In the genomic region with DNA sequence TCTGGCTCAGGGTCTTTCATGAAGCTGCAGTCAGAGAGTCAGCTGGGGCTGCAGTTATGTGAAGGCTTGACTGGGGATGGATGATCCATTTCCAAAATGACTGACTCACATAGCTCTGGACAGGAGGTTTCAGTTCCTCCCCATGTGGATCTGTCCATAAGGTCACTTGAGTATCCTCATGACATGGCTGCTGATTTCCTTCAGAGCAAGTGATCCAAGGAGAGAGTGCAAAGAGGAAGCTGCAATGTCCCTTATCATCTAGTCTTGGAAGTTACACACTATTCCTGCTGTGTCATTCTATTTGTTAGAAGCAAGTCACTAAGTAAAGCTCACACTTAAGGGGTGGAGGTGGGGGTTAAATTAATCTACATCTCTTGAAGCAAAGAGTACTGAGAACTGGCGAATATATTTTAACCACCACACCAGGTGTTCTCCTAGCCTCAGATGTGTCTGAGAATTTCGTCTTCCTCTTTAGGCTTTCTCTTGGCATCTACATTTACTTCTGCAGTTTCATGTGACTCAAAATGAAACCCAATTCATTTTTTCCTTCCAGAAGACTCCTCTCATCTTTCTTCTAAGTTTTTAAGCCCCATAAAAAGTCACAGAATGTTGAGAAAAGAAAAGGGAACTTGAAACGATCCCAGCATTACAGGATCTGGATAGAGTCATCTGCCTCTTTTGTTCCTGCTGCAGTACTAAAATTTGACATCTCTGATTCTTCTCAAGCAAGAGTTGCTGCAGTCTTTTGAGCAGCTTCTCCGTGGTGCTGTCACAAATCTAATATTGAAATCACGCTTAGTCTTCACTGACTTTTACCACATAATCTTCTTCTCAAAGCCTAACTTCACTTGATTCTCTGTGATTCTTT, we compare ENCODE assay signal across 8 cellular contexts.
DNase-seq lines count a peak whose midpoint lies in the region; ATAC-seq lines count a peak whose summit lies in the region.

No MANE protein-coding gene starts in this region.

- peak overlapping the region; percentile 39 for H3K4me3 Mint-ChIP-seq in memory B cell

- no peaks in the 10 kb centered on the region for H3K27me3 Mint-ChIP-seq in memory B cell

- peak; percentile 86 for ATAC-seq in GM18868 (IDR thresholded peaks at IDR 0.05; ENCODE audit: unreplicated experiment)
- ATAC-seq in GM21825 (IDR thresholded peaks at IDR 0.05; ENCODE audit: unreplicated experiment): peak; percentile 80
- ATAC-seq in HG03575 (IDR thresholded peaks at IDR 0.05; ENCODE audit: extremely low read depth, insufficient number of reproducible peaks, low FRiP score, unreplicated experiment): peak; percentile 82
- ATAC-seq in memory B cell (ENCODE audit: low read depth): peak; percentile 78

- H3K36me3 Mint-ChIP-seq in memory B cell: no peaks in the 10 kb centered on the region

- DNase-seq in memory B cell (ENCODE audit: low spot score in 2 of 2): peak in 1 of 2 donors; percentile 5
- no peak for DNase-seq in cortex of kidney (lab: John Stamatoyannopoulos, UW)
- no peak for DNase-seq in anterior cingulate cortex (lab: John Stamatoyannopoulos, UW)
- no peak for DNase-seq in Ammon's horn (ENCODE audit: low spot score)
- no peak for DNase-seq in activated gamma-delta T cell treated with Interleukin-2 at 50 U/mL for 16 hours

- H3K9me3 Mint-ChIP-seq in memory B cell: no peaks in the 10 kb centered on the region

- peak overlapping the region; percentile 85 for H3K27ac Mint-ChIP-seq in memory B cell

- peaks cover 22% of the 10 kb centered on the region for H3K4me1 Mint-ChIP-seq in memory B cell
